In genomic region chr19:8569066-8569761, GRCh38 we compare ENCODE assay signal across 8 cellular contexts. TPM values are rescaled to one million over a fixed set of nuclear protein-coding genes. Genes with fewer than 3 reads are reported as not detected.
DNase-seq lines count a peak whose midpoint lies in the region; ATAC-seq, FAIRE-seq and TF ChIP-seq lines count a peak whose summit lies in the region.

No MANE protein-coding gene starts in this region.

- H3K36me3 ChIP-seq in effector memory CD4-positive, alpha-beta T cell (ENCODE audit: control insufficient read depth, insufficient read depth, low read length): no peaks in the 10 kb centered on the region
- H3K36me3 ChIP-seq in neuronal stem cell (replicated peaks in 1 of 2; ENCODE audit: control insufficient read depth in 2 of 2, insufficient read depth in 2 of 2, low read length in 2 of 2): no peaks in the 10 kb centered on the region

- H3K4me3 ChIP-seq in A549 (no peak overlapping the region), neuronal stem cell (ENCODE audit: low read length in 2 of 2) (peak overlapping the region in 1 of 2 donors; percentile 6)
- H3K4me3 ChIP-seq in effector memory CD4-positive, alpha-beta T cell (ENCODE audit: insufficient read depth, low read depth, low read length, poor library complexity, severe bottlenecking): peak overlapping the region; percentile 24

- peak overlapping the region; percentile 73 for H3K23ac ChIP-seq in neuronal stem cell (ENCODE audit: low read depth, low read length, poor library complexity)

- POLR2A ChIA-PET in A549 (lab: Yijun Ruan, JAX): interaction anchor here (0.5 to 1.1 kb wide), 5 partner anchors 22 to 215 kb away, joined by 3 to 7 read pairs (median 5); partner anchors contain the start of gene ZNF414

- no peak for FAIRE-seq in A549 (lab: Jason Lieb, UNC)

- no peak overlapping the region for H4K91ac ChIP-seq in neuronal stem cell (ENCODE audit: low read depth, low read length, poor library complexity)

- peak; percentile 29 to 64 for DNase-seq in A549 (ENCODE audit: low read depth in 1 of 2, low spot score in 1 of 2)
- DNase-seq in HUDEP-2 (lab: John Stamatoyannopoulos, UW; ENCODE audit: unreplicated experiment in 76 of 76): peak in 50 of 76 experiments; percentile 13 to 86 (median 49)
- DNase-seq in activated CD4-positive, CD25-positive, alpha-beta regulatory T cell treated with anti-CD3 and anti-CD28 coated beads, Interleukin-2, amount 50 U/mL, for 72 hours: peak; percentile 46
- DNase-seq in effector memory CD4-positive, alpha-beta T cell: peak; percentile 63 to 70 (median 68)
- no peak for DNase-seq in neuronal stem cell (ENCODE audit: low spot score)
- no peak for DNase-seq in DMS79 treated with DMSO at 0.1 percent for 48 hours (lab: John Stamatoyannopoulos, UW)

- no peak overlapping the region for H3K4ac ChIP-seq in neuronal stem cell (ENCODE audit: low read length)

- 41% methylated on average over 5 of the region's 5 CpGs for WGBS in A549 (ENCODE audit: missing lambda C conversion rate)
- WGBS in neuronal stem cell (ENCODE audit: extremely low coverage in 2 of 2, insufficient read length in 2 of 2, insufficient replicate concordance in 1 of 2), 2 donors: no CpG with 5 or more reads among the region's 5 CpGs

- H4K8ac ChIP-seq in neuronal stem cell (ENCODE audit: low read depth, low read length): no peak overlapping the region

- no peak overlapping the region for H2BK12ac ChIP-seq in neuronal stem cell (ENCODE audit: low read length)

- H3K27me3 ChIP-seq in effector memory CD4-positive, alpha-beta T cell (replicated peaks; ENCODE audit: control insufficient read depth, insufficient read depth, low read length, poor library complexity, severe bottlenecking): no peaks in the 10 kb centered on the region
- no peaks in the 10 kb centered on the region for H3K27me3 ChIP-seq in neuronal stem cell (ENCODE audit: control insufficient read depth in 3 of 3, insufficient read depth in 3 of 3, low read depth in 1 of 3, low read length in 3 of 3)

- H2BK5ac ChIP-seq in neuronal stem cell (ENCODE audit: low read length): no peak overlapping the region

- H3K4me2 ChIP-seq in A549 (peak overlapping the region; percentile 52), neuronal stem cell (ENCODE audit: insufficient read depth, low read length, poor library complexity, severe bottlenecking) (no peak overlapping the region)

- no peak overlapping the region for H3K14ac ChIP-seq in neuronal stem cell (ENCODE audit: low read length)

- CTCF ChIA-PET in A549 (lab: Yijun Ruan, JAX): interaction anchor here (7.4 kb wide), 1 partner anchor 10 kb away, joined by 60 read pairs; the partner anchor contains the start of gene MYO1F

- H3K18ac ChIP-seq in neuronal stem cell (ENCODE audit: low read length): no peak overlapping the region

- TF ChIP-seq POLR2A in A549 (IDR thresholded peaks at IDR 0.05; ENCODE audit: low read length): no peak

- TF ChIP-seq RAD21 in A549 (conservative IDR thresholded peaks at IDR 0.05 in 1 of 2, IDR thresholded peaks at IDR 0.05 in 1 of 2): no peak

- peaks cover 19% of the 10 kb centered on the region for H3K4me1 ChIP-seq in A549
- H3K4me1 ChIP-seq in effector memory CD4-positive, alpha-beta T cell (ENCODE audit: control insufficient read depth, insufficient read depth, low read length, poor library complexity, severe bottlenecking): peaks cover 64% of the 10 kb centered on the region
- no peaks in the 10 kb centered on the region for H3K4me1 ChIP-seq in neuronal stem cell (ENCODE audit: control insufficient read depth in 2 of 2, insufficient read depth in 1 of 2, low read depth in 1 of 2, low read length in 2 of 2)

- TF ChIP-seq EP300 in A549 (IDR thresholded peaks at IDR 0.05): no peak

- no peak overlapping the region for H2BK120ac ChIP-seq in neuronal stem cell (ENCODE audit: low read depth, low read length)

- no peak overlapping the region for H2AFZ ChIP-seq in neuronal stem cell (ENCODE audit: low read length)

- TF ChIP-seq CTCF in A549 (IDR thresholded peaks at IDR 0.05): no peak

- H3K9me3 ChIP-seq in A549: no peaks in the 10 kb centered on the region
- no peaks in the 10 kb centered on the region for H3K9me3 ChIP-seq in effector memory CD4-positive, alpha-beta T cell (ENCODE audit: control insufficient read depth, low read length)
- H3K9me3 ChIP-seq in neuronal stem cell (replicated peaks in 1 of 2; ENCODE audit: control insufficient read depth in 2 of 2, insufficient read depth in 1 of 2, low read depth in 1 of 2, low read length in 2 of 2): no peaks in the 10 kb centered on the region

- H3K27ac ChIP-seq in A549 (peak overlapping the region in 1 of 2 experiments; percentile 80; a peak in 3 of 6 replicates), neuronal stem cell (replicated peaks; ENCODE audit: low read length) (no peak overlapping the region)
- H3K27ac ChIP-seq in effector memory CD4-positive, alpha-beta T cell (ENCODE audit: insufficient read depth, low read length, poor library complexity, severe bottlenecking): peak overlapping the region; percentile 61

- no peak overlapping the region for H3K9ac ChIP-seq in neuronal stem cell (ENCODE audit: low read depth, low read length, poor library complexity)

- peaks cover 1% of the 10 kb centered on the region for H3K79me1 ChIP-seq in neuronal stem cell (ENCODE audit: low read depth, low read length)

- ATAC-seq in A549 (peak in 1 of 2 experiments; percentile 45; a peak in 3 of 6 replicates), GM19351 (IDR thresholded peaks at IDR 0.05; ENCODE audit: unreplicated experiment) (peak; percentile 86), GM21528 (IDR thresholded peaks at IDR 0.05; ENCODE audit: low FRiP score, unreplicated experiment) (no peak)

- peak overlapping the region; percentile 67 for H2BK15ac ChIP-seq in neuronal stem cell (ENCODE audit: low read length)

- no peak overlapping the region for H2AK5ac ChIP-seq in neuronal stem cell (ENCODE audit: low read depth, low read length)

TF ChIP-seq in A549, 52 proteins besides CTCF, POLR2A, EP300 and RAD21:
- TF ChIP-seq ZC3H11A (IDR thresholded peaks at IDR 0.05) (no peak), FOSB (CRISPR knock-in tag; IDR thresholded peaks at IDR 0.05) (no peak), RCOR1 (IDR thresholded peaks at IDR 0.05; ENCODE audit: low read depth, low read length) (no peak), BCL3 (IDR thresholded peaks at IDR 0.05) (no peak), CEBPB (IDR thresholded peaks at IDR 0.05) (peak in 1 of 2 experiments; percentile 63; a peak in 2 of 4 replicates), HOXA7 (CRISPR knock-in tag; IDR thresholded peaks at IDR 0.05) (no peak), HEYL (CRISPR knock-in tag; IDR thresholded peaks at IDR 0.05) (no peak), FOSL2 (IDR thresholded peaks at IDR 0.05) (no peak), FOSL2 (CRISPR knock-in tag; IDR thresholded peaks at IDR 0.05) (0 out of 2 replicates have a peak, but pooled peaks have one; percentile 16)
TF ChIP-seq in A549: peak in this region for 2.

RNA-seq across cellular contexts. Expression of gene MYO1F, which starts 8.0 kb away (rescaled TPM):
- polyA plus RNA-seq in A549 (2011; rRNA removed) (0.37 and 0.95 TPM in 2 replicates), A549 (2017; fragmentation: RNase III; extraction: RNeasy Plus Mini Kit Qiagen cat#74134 plus additional on column Dnase treatment) (0.17 to 0.24 TPM (median 0.23 TPM) in 3 replicates)
- 0.45 TPM in 2 replicates for polyA plus RNA-seq in A549 (2012; cell fraction: cytosol; rRNA removed)
- 0.60 and 0.76 TPM in 2 replicates for polyA plus RNA-seq in A549 (2012; cell fraction: nucleus; rRNA removed)
- polyA minus RNA-seq in A549 (2011; rRNA and poly(A)+ RNA removed): 1.2 and 1.9 TPM in 2 replicates
- polyA plus RNA-seq in neuronal stem cell (2013, experiment 1 of 2): 0.11 TPM
- polyA plus RNA-seq in neuronal stem cell (2013, experiment 2 of 2): 0.11 TPM

RNA-seq across cellular contexts. Expression of gene ADAMTS10, which starts 41.3 kb away (rescaled TPM):
- polyA plus RNA-seq in A549 (2011; rRNA removed) (26.7 and 33.2 TPM in 2 replicates), A549 (2017; fragmentation: RNase III; extraction: RNeasy Plus Mini Kit Qiagen cat#74134 plus additional on column Dnase treatment) (39.0 to 73.0 TPM (median 49.3 TPM) in 3 replicates)
- 23.0 and 34.1 TPM in 2 replicates for polyA plus RNA-seq in A549 (2012; cell fraction: cytosol; rRNA removed)
- 263 and 313 TPM in 2 replicates for polyA plus RNA-seq in A549 (2012; cell fraction: nucleus; rRNA removed)
- polyA minus RNA-seq in A549 (2011; rRNA and poly(A)+ RNA removed): 28.3 and 29.4 TPM in 2 replicates
- polyA plus RNA-seq in neuronal stem cell (2013, experiment 1 of 2): 5.3 TPM
- 4.6 TPM for polyA plus RNA-seq in neuronal stem cell (2013, experiment 2 of 2)

RNA-seq across cellular contexts. Expression of gene ZNF414, which starts 55.2 kb away (rescaled TPM):
- polyA plus RNA-seq in A549 (2011; rRNA removed): 2.8 and 3.3 TPM in 2 replicates
- polyA plus RNA-seq in A549 (2012; cell fraction: cytosol; rRNA removed): 16.0 and 17.8 TPM in 2 replicates
- 23.4 and 38.8 TPM in 2 replicates for polyA plus RNA-seq in A549 (2012; cell fraction: nucleus; rRNA removed)
- polyA plus RNA-seq in A549 (2017; fragmentation: RNase III; extraction: RNeasy Plus Mini Kit Qiagen cat#74134 plus additional on column Dnase treatment): 20.0 to 22.1 TPM (median 21.5 TPM) in 3 replicates
- polyA minus RNA-seq in A549 (2011; rRNA and poly(A)+ RNA removed): 0.99 and 4.4 TPM in 2 replicates
- 32.3 TPM for polyA plus RNA-seq in neuronal stem cell (2013, experiment 1 of 2)
- polyA plus RNA-seq in neuronal stem cell (2013, experiment 2 of 2): 33.4 TPM

Comparison
In these comparisons a context has a peak if more than half of its experiments do, and no peak if none do; other contexts are left out.
1. DNase-seq: peak in A549 (2 of 2), HUDEP-2 (50 of 76), activated CD4-positive, CD25-positive, alpha-beta regulatory T cell treated with anti-CD3 and anti-CD28 coated beads, Interleukin-2, amount 50 U/mL, for 72 hours (single experiment) and effector memory CD4-positive, alpha-beta T cell (3 of 3); none in neuronal stem cell (single experiment) and DMS79 treated with DMSO at 0.1 percent for 48 hours (single experiment).